Comparison of ENCODE assay signal across 14 cellular contexts in genomic region chr17:55067697-55068439, GRCh38.
DNase-seq lines count a peak whose midpoint lies in the region; ATAC-seq and TF ChIP-seq lines count a peak whose summit lies in the region.
"Had no signal": no experiment of that assay in that cellular context is flagged by ENCODE, and none has a peak within 500 bp of the region (broad histone marks: within the 10 kb centered on the region; RNA-seq: fewer than 3 reads in every experiment).

No MANE protein-coding gene starts in this region.

- no peaks in the 10 kb centered on the region for H3K36me3 Mint-ChIP-seq in activated CD4-positive, alpha-beta T cell treated with anti-CD3 and anti-CD28 coated beads for 36 hours (ENCODE audit: low read depth)
- no peaks in the 10 kb centered on the region for H3K36me3 Mint-ChIP-seq in activated CD4-positive, alpha-beta T cell treated with anti-CD3 and anti-CD28 coated beads, Interleukin-2, amount 10 ng/mL, durations not matched to agents 7 days and 5 days (ENCODE audit: low read depth)
- H3K36me3 Mint-ChIP-seq: activated naive CD4-positive, alpha-beta T cell treated with anti-CD3 and anti-CD28 coated beads, Interleukin-2, amount 10 ng/mL, durations not matched to agents 7 days and 5 days had no signal

- no peak overlapping the region for H3K4me3 ChIP-seq in cardiac fibroblast (replicated peaks in 1 of 2; ENCODE audit: low read depth in 2 of 2, low read length in 2 of 2)
- H3K4me3 ChIP-seq: thyroid gland had no signal

- DNase-seq in activated CD4-positive, alpha-beta T cell treated with anti-CD3 and anti-CD28 coated beads for 36 hours: no peak
- DNase-seq in activated CD4-positive, alpha-beta T cell treated with anti-CD3 and anti-CD28 coated beads, Interleukin-2, amount 10 ng/mL, durations not matched to agents 7 days and 5 days: no peak
- DNase-seq in NOMO-1 (lab: John Stamatoyannopoulos, UW; ENCODE audit: unreplicated experiment in 2 of 2): peak; percentile 60 to 94
- peak; percentile 10 to 51 for DNase-seq in cardiac fibroblast (ENCODE audit: low read depth in 2 of 2)
- DNase-seq in renal cortical epithelial cell (ENCODE audit: low read depth): peak; percentile 64
- DNase-seq in AG08396 (ENCODE audit: low spot score): no peak
- no peak for DNase-seq in C1 segment of cervical spinal cord (lab: John Stamatoyannopoulos, UW)
- DNase-seq: ACHN; activated CD8-positive, alpha-beta memory T cell treated with anti-CD3 and anti-CD28 coated beads for 24 hours; activated naive CD4-positive, alpha-beta T cell treated with anti-CD3 and anti-CD28 coated beads, Interleukin-2, amount 10 ng/mL, durations not matched to agents 7 days and 5 days; cerebellar nuclear complex; KBM-7; thyroid gland had no signal

- no peaks in the 10 kb centered on the region for H3K9me3 Mint-ChIP-seq in activated CD4-positive, alpha-beta T cell treated with anti-CD3 and anti-CD28 coated beads for 36 hours (ENCODE audit: low read depth)
- no peaks in the 10 kb centered on the region for H3K9me3 Mint-ChIP-seq in activated CD4-positive, alpha-beta T cell treated with anti-CD3 and anti-CD28 coated beads, Interleukin-2, amount 10 ng/mL, durations not matched to agents 7 days and 5 days
- H3K9me3 Mint-ChIP-seq: activated naive CD4-positive, alpha-beta T cell treated with anti-CD3 and anti-CD28 coated beads, Interleukin-2, amount 10 ng/mL, durations not matched to agents 7 days and 5 days had no signal

- POLR2A ChIA-PET in activated CD4-positive, alpha-beta T cell treated with anti-CD3 and anti-CD28 coated beads for 36 hours (lab: Charles Lee): no interaction called here
- POLR2A ChIA-PET in activated CD4-positive, alpha-beta T cell treated with anti-CD3 and anti-CD28 coated beads, Interleukin-2, amount 10 ng/mL, durations not matched to agents 7 days and 5 days (lab: Charles Lee): no interaction called here

- TF ChIP-seq CTCF in cardiac fibroblast (IDR thresholded peaks at IDR 0.05; ENCODE audit: low read depth, low read length): no peak

- H3K27ac Mint-ChIP-seq in activated CD4-positive, alpha-beta T cell treated with anti-CD3 and anti-CD28 coated beads for 36 hours: no peak overlapping the region
- no peak overlapping the region for H3K27ac Mint-ChIP-seq in activated CD4-positive, alpha-beta T cell treated with anti-CD3 and anti-CD28 coated beads, Interleukin-2, amount 10 ng/mL, durations not matched to agents 7 days and 5 days
- H3K27ac Mint-ChIP-seq: activated naive CD4-positive, alpha-beta T cell treated with anti-CD3 and anti-CD28 coated beads, Interleukin-2, amount 10 ng/mL, durations not matched to agents 7 days and 5 days had no signal

- H3K27me3 Mint-ChIP-seq in activated CD4-positive, alpha-beta T cell treated with anti-CD3 and anti-CD28 coated beads for 36 hours: no peaks in the 10 kb centered on the region
- H3K27me3 Mint-ChIP-seq in activated CD4-positive, alpha-beta T cell treated with anti-CD3 and anti-CD28 coated beads, Interleukin-2, amount 10 ng/mL, durations not matched to agents 7 days and 5 days: no peaks in the 10 kb centered on the region
- H3K27me3 Mint-ChIP-seq: activated naive CD4-positive, alpha-beta T cell treated with anti-CD3 and anti-CD28 coated beads, Interleukin-2, amount 10 ng/mL, durations not matched to agents 7 days and 5 days had no signal

- H3K4me3 Mint-ChIP-seq in activated CD4-positive, alpha-beta T cell treated with anti-CD3 and anti-CD28 coated beads for 36 hours: no peak overlapping the region
- no peak overlapping the region for H3K4me3 Mint-ChIP-seq in activated CD4-positive, alpha-beta T cell treated with anti-CD3 and anti-CD28 coated beads, Interleukin-2, amount 10 ng/mL, durations not matched to agents 7 days and 5 days
- H3K4me3 Mint-ChIP-seq: activated naive CD4-positive, alpha-beta T cell treated with anti-CD3 and anti-CD28 coated beads, Interleukin-2, amount 10 ng/mL, durations not matched to agents 7 days and 5 days had no signal

- ATAC-seq in activated CD4-positive, alpha-beta T cell treated with anti-CD3 and anti-CD28 coated beads for 36 hours: peak; percentile 84
- ATAC-seq in HG02885 (IDR thresholded peaks at IDR 0.05; ENCODE audit: poor library complexity, unreplicated experiment): no peak

- CTCF ChIA-PET in activated CD4-positive, alpha-beta T cell treated with anti-CD3 and anti-CD28 coated beads for 36 hours (lab: Charles Lee): interaction anchor here (0.8 kb wide), 1 partner anchor 142 kb away, joined by 3 read pairs; no protein-coding TSS in a partner anchor
- CTCF ChIA-PET in activated CD4-positive, alpha-beta T cell treated with anti-CD3 and anti-CD28 coated beads, Interleukin-2, amount 10 ng/mL, durations not matched to agents 7 days and 5 days (lab: Charles Lee): no interaction called here

- H3K4me1 Mint-ChIP-seq in activated CD4-positive, alpha-beta T cell treated with anti-CD3 and anti-CD28 coated beads for 36 hours: peaks cover 9% of the 10 kb centered on the region
- peaks cover 2% of the 10 kb centered on the region for H3K4me1 Mint-ChIP-seq in activated CD4-positive, alpha-beta T cell treated with anti-CD3 and anti-CD28 coated beads, Interleukin-2, amount 10 ng/mL, durations not matched to agents 7 days and 5 days
- H3K4me1 Mint-ChIP-seq: activated naive CD4-positive, alpha-beta T cell treated with anti-CD3 and anti-CD28 coated beads, Interleukin-2, amount 10 ng/mL, durations not matched to agents 7 days and 5 days had no signal

- intact Hi-C loops in activated CD4-positive, alpha-beta T cell treated with anti-CD3 and anti-CD28 coated beads for 36 hours (cut with DNase I, micrococcal nuclease): no loop called here

Comparison
In these comparisons a context has a peak if more than half of its experiments do, and no peak if none do; other contexts are left out.
1. DNase-seq: peak in NOMO-1 (2 of 2), cardiac fibroblast (2 of 2) and renal cortical epithelial cell (single experiment); none in activated CD4-positive, alpha-beta T cell treated with anti-CD3 and anti-CD28 coated beads for 36 hours (single experiment), activated CD4-positive, alpha-beta T cell treated with anti-CD3 and anti-CD28 coated beads, Interleukin-2, amount 10 ng/mL, durations not matched to agents 7 days and 5 days (single experiment), AG08396 (single experiment) and C1 segment of cervical spinal cord (0 of 14).